Comparison of ENCODE assay signal across 12 cellular contexts in genomic region chr12:27696293-27696652, GRCh38. TPM values are rescaled to one million over a fixed set of nuclear protein-coding genes. Genes with fewer than 3 reads are reported as not detected.
"Had no signal": no experiment of that assay in that cellular context is flagged by ENCODE, and none has a peak within 500 bp of the region (broad histone marks: within the 10 kb centered on the region; RNA-seq: fewer than 3 reads in every experiment).

A gene with protein sequence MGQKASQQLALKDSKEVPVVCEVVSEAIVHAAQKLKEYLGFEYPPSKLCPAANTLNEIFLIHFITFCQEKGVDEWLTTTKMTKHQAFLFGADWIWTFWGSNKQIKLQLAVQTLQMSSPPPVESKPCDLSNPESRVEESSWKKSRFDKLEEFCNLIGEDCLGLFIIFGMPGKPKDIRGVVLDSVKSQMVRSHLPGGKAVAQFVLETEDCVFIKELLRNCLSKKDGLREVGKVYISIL (plus strand): TSS chr12:27696447. CDS start chr12:27696563, 116 bp downstream.

- FAIRE-seq: bronchial epithelial cell, islet of Langerhans had no signal

- ATAC-seq: effector memory CD8-positive, alpha-beta T cell; natural killer cell; upper lobe of right lung had no signal

- DNase-seq: activated CD4-positive, alpha-beta T cell treated with anti-CD3 and anti-CD28 coated beads, Interleukin-2, amount 50 U/mL, for 48 hours; effector memory CD8-positive, alpha-beta T cell; esophagus squamous epithelium; natural killer cell; retina; stimulated activated CD4-positive, alpha-beta T cell treated with anti-CD3 and anti-CD28 coated beads, Interleukin-2, amount 100 ng/mL, for 24 hours; upper lobe of right lung had no signal

- H3K27me3 ChIP-seq: esophagus squamous epithelium, neutrophil, suprapubic skin, upper lobe of right lung had no signal

- H3K9me3 ChIP-seq: esophagus squamous epithelium, neutrophil, suprapubic skin, upper lobe of right lung had no signal

- H3K27ac ChIP-seq: esophagus squamous epithelium, neutrophil, SK-N-MC, suprapubic skin, upper lobe of right lung had no signal

- H3K4me3 ChIP-seq: esophagus squamous epithelium, SK-N-MC, suprapubic skin, upper lobe of right lung had no signal

- H3K36me3 ChIP-seq: neutrophil had no signal

- H3K4me1 ChIP-seq: esophagus squamous epithelium, suprapubic skin, upper lobe of right lung had no signal

RNA-seq across cellular contexts. Expression of the gene that starts here (rescaled TPM):
- total RNA-seq: natural killer cell had no signal
